Comparison of ENCODE assay signal across 1 cellular context in genomic region chr2:234569776-234570430, GRCh38.
TF ChIP-seq lines count a peak whose summit lies in the region.

No MANE protein-coding gene starts in this region.

TF ChIP-seq in IMR-90, 13 proteins besides CTCF, POLR2A, EP300 and RAD21:
- TF ChIP-seq MXI1 (IDR thresholded peaks at IDR 0.05; ENCODE audit: borderline replicate concordance, low read depth, low read length) = no peak
- TF ChIP-seq BHLHE40 (IDR thresholded peaks at IDR 0.05; ENCODE audit: low read depth, low read length) = no peak
- no peak for TF ChIP-seq RCOR1 (IDR thresholded peaks at IDR 0.05; ENCODE audit: insufficient replicate concordance, low read length)
- TF ChIP-seq, protein P1, sequence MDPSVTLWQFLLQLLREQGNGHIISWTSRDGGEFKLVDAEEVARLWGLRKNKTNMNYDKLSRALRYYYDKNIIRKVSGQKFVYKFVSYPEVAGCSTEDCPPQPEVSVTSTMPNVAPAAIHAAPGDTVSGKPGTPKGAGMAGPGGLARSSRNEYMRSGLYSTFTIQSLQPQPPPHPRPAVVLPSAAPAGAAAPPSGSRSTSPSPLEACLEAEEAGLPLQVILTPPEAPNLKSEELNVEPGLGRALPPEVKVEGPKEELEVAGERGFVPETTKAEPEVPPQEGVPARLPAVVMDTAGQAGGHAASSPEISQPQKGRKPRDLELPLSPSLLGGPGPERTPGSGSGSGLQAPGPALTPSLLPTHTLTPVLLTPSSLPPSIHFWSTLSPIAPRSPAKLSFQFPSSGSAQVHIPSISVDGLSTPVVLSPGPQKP (IDR thresholded peaks at IDR 0.05; ENCODE audit: borderline replicate concordance, low read depth, low read length) = no peak
- TF ChIP-seq MAFK (IDR thresholded peaks at IDR 0.05; ENCODE audit: low read depth, low read length) = no peak
- no peak for TF ChIP-seq FOS (IDR thresholded peaks at IDR 0.05; ENCODE audit: low read depth, low read length)
- no peak for TF ChIP-seq RFX5 (IDR thresholded peaks at IDR 0.05; ENCODE audit: low read depth, low read length)
- TF ChIP-seq CHD1 (IDR thresholded peaks at IDR 0.05; ENCODE audit: low read depth, low read length) = no peak
- no peak for TF ChIP-seq CEBPB (IDR thresholded peaks at IDR 0.05; ENCODE audit: low read depth, low read length)
- no peak for TF ChIP-seq NFE2L2 (IDR thresholded peaks at IDR 0.05; ENCODE audit: low read depth, low read length)
- TF ChIP-seq USF2 (IDR thresholded peaks at IDR 0.05; ENCODE audit: low read depth, low read length) = no peak
- no peak for TF ChIP-seq MAZ (IDR thresholded peaks at IDR 0.05; ENCODE audit: borderline replicate concordance, low read depth, low read length)
- TF ChIP-seq SMC3 (IDR thresholded peaks at IDR 0.05; ENCODE audit: low read depth, low read length) = no peak
